Comparison of ENCODE assay signal across 25 cellular contexts in genomic region chr6:125693480-125693879, GRCh38. TPM values are rescaled to one million over a fixed set of nuclear protein-coding genes. Genes with fewer than 3 reads are reported as not detected.
DNase-seq lines count a peak whose midpoint lies in the region; ATAC-seq and TF ChIP-seq lines count a peak whose summit lies in the region.
"Had no signal": no experiment of that assay in that cellular context is flagged by ENCODE, and none has a peak within 500 bp of the region (broad histone marks: within the 10 kb centered on the region; RNA-seq: fewer than 3 reads in every experiment).

No MANE protein-coding gene starts in this region.

- H3K27me3 Mint-ChIP-seq in natural killer cell treated with Interleukin-12 subunit alpha and Interleukin-12 subunit beta and Interleukin-15 and Interleukin-18, amount 100 ng/mL, for 72 hours: peaks cover 37 to 76% of the 10 kb centered on the region in 2 donors
- H3K27me3 Mint-ChIP-seq in natural killer cell (ENCODE audit: low read depth in 2 of 2) (peaks cover 20 to 60% of the 10 kb centered on the region in 2 donors), WTC11 (ENCODE audit: low read depth) (peaks cover 55% of the 10 kb centered on the region)

- H3K36me3 ChIP-seq in iPS-20b (ENCODE audit: insufficient read depth, low read depth, low read length): peaks cover 86% of the 10 kb centered on the region
- no peaks in the 10 kb centered on the region for H3K36me3 ChIP-seq in psoas muscle (ENCODE audit: insufficient read depth in 1 of 2, low read depth in 1 of 2)
- H3K36me3 ChIP-seq: BLaER1 treated with 17β-estradiol and CSF1 and Interleukin-3, amounts not matched to agents 10 nM and 100 nM had no signal

- ATAC-seq in natural killer cell treated with Interleukin-12 subunit alpha and Interleukin-12 subunit beta and Interleukin-15 and Interleukin-18, amount 100 ng/mL, for 72 hours: peak; percentile 20 to 53
- ATAC-seq in natural killer cell (no peak), WTC11 (peak; percentile 11; the same call in 1 of the 2 replicates), psoas muscle (no peak)
- ATAC-seq: CD8-positive, alpha-beta T cell; GM12878 had no signal

- intact Hi-C loops in natural killer cell (cut with micrococcal nuclease): no loop called here
- intact Hi-C loops in psoas muscle (cut with DNase I): no loop called here

- no peak overlapping the region for H3K27ac ChIP-seq in iPS-20b (ENCODE audit: low read length)
- no peak overlapping the region for H3K27ac ChIP-seq in psoas muscle
- H3K27ac ChIP-seq: BLaER1 treated with 17β-estradiol and CSF1 and Interleukin-3, amounts not matched to agents 10 nM and 100 nM; C4-2B had no signal

- H3K4me3 ChIP-seq in iPS-20b (ENCODE audit: low read length) (peak overlapping the region; percentile 15; the same call in 1 of the 2 replicates), psoas muscle (no peak overlapping the region)
- H3K4me3 ChIP-seq: BLaER1 treated with 17β-estradiol and CSF1 and Interleukin-3, amounts not matched to agents 10 nM and 100 nM; GM12878 had no signal

- no peak overlapping the region for H3K4me3 Mint-ChIP-seq in natural killer cell treated with Interleukin-12 subunit alpha and Interleukin-12 subunit beta and Interleukin-15 and Interleukin-18, amount 100 ng/mL, for 72 hours
- H3K4me3 Mint-ChIP-seq in natural killer cell: no peak overlapping the region
- no peak overlapping the region for H3K4me3 Mint-ChIP-seq in WTC11
- H3K4me3 Mint-ChIP-seq: B cell; CD4-positive, alpha-beta T cell; CD8-positive, alpha-beta T cell had no signal

- WGBS in psoas muscle, 3 donors: 0 to 56% (median 25%) methylated on average over 1 of the region's 1 CpG

- H3K9me3 ChIP-seq in iPS-20b (ENCODE audit: insufficient read depth, low read depth, low read length) (peaks cover 95% of the 10 kb centered on the region), psoas muscle (peaks cover 3% of the 10 kb centered on the region)

- no peak overlapping the region for H3K27ac Mint-ChIP-seq in natural killer cell treated with Interleukin-12 subunit alpha and Interleukin-12 subunit beta and Interleukin-15 and Interleukin-18, amount 100 ng/mL, for 72 hours
- no peak overlapping the region for H3K27ac Mint-ChIP-seq in natural killer cell
- no peak overlapping the region for H3K27ac Mint-ChIP-seq in WTC11
- H3K27ac Mint-ChIP-seq: B cell; CD4-positive, alpha-beta T cell; CD8-positive, alpha-beta T cell had no signal

- H3K9me3 Mint-ChIP-seq in natural killer cell treated with Interleukin-12 subunit alpha and Interleukin-12 subunit beta and Interleukin-15 and Interleukin-18, amount 100 ng/mL, for 72 hours: peaks cover 6% of the 10 kb centered on the region
- H3K9me3 Mint-ChIP-seq in natural killer cell (peaks cover 0 to 4% of the 10 kb centered on the region in 2 donors), WTC11 (peaks cover 99% of the 10 kb centered on the region)

- DNase-seq in natural killer cell treated with Interleukin-12 subunit alpha and Interleukin-12 subunit beta and Interleukin-15 and Interleukin-18, amount 100 ng/mL, for 72 hours (ENCODE audit: low spot score): no peak
- no peak for DNase-seq in natural killer cell
- no peak for DNase-seq in WTC11 (ENCODE audit: low spot score)
- DNase-seq in psoas muscle: no peak
- DNase-seq in COLO668 (lab: John Stamatoyannopoulos, UW; ENCODE audit: unreplicated experiment): no peak
- DNase-seq: 8988T; ACHN; CD4-positive, alpha-beta T cell; CD8-positive, alpha-beta T cell; COR-L47; DMS 273 treated with DMSO at 0.1 percent for 48 hours; DMS153; DMS53; DMS79; DND-41; EL; GDM1 had no signal

- H3K27me3 ChIP-seq in iPS-20b (ENCODE audit: insufficient read depth, low read length) (no peaks in the 10 kb centered on the region; the same call in 1 of the 2 replicates), psoas muscle (ENCODE audit: insufficient read depth in 3 of 3, low read length in 2 of 3) (no peaks in the 10 kb centered on the region)
- H3K27me3 ChIP-seq: BLaER1 treated with 17β-estradiol and CSF1 and Interleukin-3, amounts not matched to agents 10 nM and 100 nM had no signal

- H3K9ac ChIP-seq in iPS-20b (ENCODE audit: low read depth, low read length): no peak overlapping the region
- H3K9ac ChIP-seq: BLaER1 treated with 17β-estradiol and CSF1 and Interleukin-3, amounts not matched to agents 10 nM and 100 nM had no signal

- no peaks in the 10 kb centered on the region for H3K4me1 Mint-ChIP-seq in natural killer cell treated with Interleukin-12 subunit alpha and Interleukin-12 subunit beta and Interleukin-15 and Interleukin-18, amount 100 ng/mL, for 72 hours (ENCODE audit: low read depth in 2 of 2)
- H3K4me1 Mint-ChIP-seq in natural killer cell (no peaks in the 10 kb centered on the region), WTC11 (peaks cover 12% of the 10 kb centered on the region; the same call in 1 of the 2 replicates)
- H3K4me1 Mint-ChIP-seq: B cell had no signal

- no peak for TF ChIP-seq CTCF in natural killer cell (IDR thresholded peaks at IDR 0.05)
- no peak for TF ChIP-seq CTCF in WTC11 (IDR thresholded peaks at IDR 0.05)
- TF ChIP-seq CTCF in psoas muscle (IDR thresholded peaks at IDR 0.05): no peak

- H3K4me1 ChIP-seq in iPS-20b (ENCODE audit: insufficient read depth, low read length) (no peaks in the 10 kb centered on the region), psoas muscle (no peaks in the 10 kb centered on the region)
- H3K4me1 ChIP-seq: BLaER1 treated with 17β-estradiol and CSF1 and Interleukin-3, amounts not matched to agents 10 nM and 100 nM had no signal

- peaks cover 13% of the 10 kb centered on the region for H3K36me3 Mint-ChIP-seq in natural killer cell treated with Interleukin-12 subunit alpha and Interleukin-12 subunit beta and Interleukin-15 and Interleukin-18, amount 100 ng/mL, for 72 hours
- peaks cover 15% of the 10 kb centered on the region for H3K36me3 Mint-ChIP-seq in natural killer cell
- peaks cover 100% of the 10 kb centered on the region for H3K36me3 Mint-ChIP-seq in WTC11
- H3K36me3 Mint-ChIP-seq: CD8-positive, alpha-beta T cell had no signal

- POLR2A ChIA-PET in WTC11 (lab: Charles Lee): interaction anchor here (1.2 kb wide), 1 partner anchor 95 kb away, joined by 3 read pairs; no protein-coding TSS in a partner anchor

- CTCF ChIA-PET in WTC11 (lab: Charles Lee): interaction anchor here (1.6 kb wide), 1 partner anchor 66 kb away, joined by 5 read pairs; no protein-coding TSS in a partner anchor

TF ChIP-seq in WTC11, 78 proteins besides CTCF, POLR2A, EP300 and RAD21:
- TF ChIP-seq, protein P1, sequence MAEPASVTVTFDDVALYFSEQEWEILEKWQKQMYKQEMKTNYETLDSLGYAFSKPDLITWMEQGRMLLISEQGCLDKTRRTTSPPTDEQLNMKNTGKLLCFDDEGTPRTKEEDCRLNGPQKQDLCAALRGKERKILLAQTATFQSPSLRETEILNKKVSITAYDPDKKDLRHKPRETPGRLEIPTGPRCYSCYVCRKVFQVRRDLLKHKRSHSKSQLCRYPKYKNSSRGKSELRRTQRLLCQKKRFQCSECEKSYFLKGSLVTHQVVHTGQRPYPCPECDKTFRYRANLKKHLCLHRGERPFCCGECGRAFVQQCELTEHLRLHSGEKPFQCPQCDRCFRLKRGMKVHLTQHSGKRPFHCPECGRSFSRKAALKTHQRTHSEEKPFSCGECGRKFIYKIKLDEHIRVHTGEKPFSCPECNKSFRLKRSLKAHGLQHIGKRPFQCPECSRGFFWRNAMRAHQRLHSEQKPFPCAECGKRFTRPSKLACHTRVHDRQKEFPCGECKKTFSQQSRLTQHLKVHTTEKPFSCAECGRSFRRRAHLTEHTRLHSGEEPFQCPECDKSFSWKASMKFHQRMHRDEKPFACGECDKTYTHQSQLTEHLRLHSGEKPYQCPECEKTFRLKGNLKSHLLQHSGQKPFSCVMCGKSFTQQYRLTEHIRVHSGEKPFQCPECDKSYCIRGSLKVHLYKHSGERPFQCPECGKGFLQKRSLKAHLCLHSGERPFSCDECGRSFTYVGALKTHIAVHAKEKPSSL (CRISPR knock-in tag; conservative IDR thresholded peaks at IDR 0.05): peak; percentile 61
- peak; percentile 57; the same call in 1 of the 2 replicates for TF ChIP-seq NFATC4 (CRISPR knock-in tag; IDR thresholded peaks at IDR 0.05)
- TF ChIP-seq TP53 (CRISPR knock-in tag; IDR thresholded peaks at IDR 0.05): no peak
- TF ChIP-seq ZNF671 (CRISPR knock-in tag; IDR thresholded peaks at IDR 0.05): peak; percentile 81; the same call in 1 of the 2 replicates

RNA-seq across cellular contexts. Expression of gene HEY2, which starts 56.0 kb away (rescaled TPM):
- under 1 TPM in 1 of 2 donors, not detected in 1; 0.10 TPM for total RNA-seq in natural killer cell treated with Interleukin-12 subunit alpha and Interleukin-12 subunit beta and Interleukin-15 and Interleukin-18, amount 100 ng/mL, for 72 hours
- total RNA-seq in natural killer cell: under 1 TPM; 0.66 to 0.93 (median 0.73) TPM
- total RNA-seq in WTC11 (2021): 10.6 to 12.3 TPM (median 11.5 TPM) in 3 replicates
- 10 to 100 TPM in 1 of 4 donors, 1 to 10 TPM in 3; 4.4 to 80.5 (median 7.5) TPM for total RNA-seq in psoas muscle
- 1 to 10 TPM; 4.2 to 6.2 (median 5.5) TPM for polyA plus RNA-seq in psoas muscle
- total RNA-seq: B cell, G401 had no signal
- polyA plus RNA-seq: AG04450, BJ had no signal

Comparison
In these comparisons a context has a peak if more than half of its experiments do, and no peak if none do; other contexts are left out.
1. ATAC-seq: peak in natural killer cell treated with Interleukin-12 subunit alpha and Interleukin-12 subunit beta and Interleukin-15 and Interleukin-18, amount 100 ng/mL, for 72 hours (2 of 2) and WTC11 (single experiment); none in natural killer cell (0 of 3) and psoas muscle (0 of 4).